In genomic region chr16:87316450-87316922, GRCh38 we compare ENCODE assay signal across 8 cellular contexts. TPM values are rescaled to one million over a fixed set of nuclear protein-coding genes. Genes with fewer than 3 reads are reported as not detected.
DNase-seq lines count a peak whose midpoint lies in the region; ATAC-seq and TF ChIP-seq lines count a peak whose summit lies in the region.

No MANE protein-coding gene starts in this region.

- 0 out of 2 replicates have a peak, but pooled peaks cover 4% of the 10 kb centered on the region for H3F3A ChIP-seq in MM.1S (ENCODE audit: insufficient read depth, low read length)

- no peak overlapping the region for H2AFZ ChIP-seq in MM.1S (ENCODE audit: low read length)

- H3K9ac ChIP-seq in MM.1S (ENCODE audit: low read length) (peak overlapping the region; percentile 95; the same call in 1 of the 2 replicates), duodenal mucosa (ENCODE audit: low read depth in 1 of 2, low read length in 2 of 2) (peak overlapping the region; percentile 73 to 93)

- no peaks in the 10 kb centered on the region for H3K9me2 ChIP-seq in MM.1S (replicated peaks; ENCODE audit: insufficient read depth, low read length)

- no peaks in the 10 kb centered on the region for H3K9me3 Mint-ChIP-seq in nephron progenitor cell

- peak overlapping the region; percentile 51 for H3K27ac Mint-ChIP-seq in nephron progenitor cell

- H3K36me3 Mint-ChIP-seq in nephron progenitor cell (ENCODE audit: low read depth), result no peaks in the 10 kb centered on the region

- ATAC-seq in HG02970 (IDR thresholded peaks at IDR 0.05; ENCODE audit: low FRiP score, unreplicated experiment), result no peak

- TF ChIP-seq CTCF in BE2C (IDR thresholded peaks at IDR 0.05; ENCODE audit: low read depth, low read length), result no peak
- no peak for TF ChIP-seq CTCF in MM.1S (IDR thresholded peaks at IDR 0.05; ENCODE audit: low read length)
- no peak for TF ChIP-seq CTCF in nephron progenitor cell (IDR thresholded peaks at IDR 0.05)

- H3K36me3 ChIP-seq in BE2C (no peaks in the 10 kb centered on the region), MM.1S (replicated peaks; ENCODE audit: insufficient read depth, low read length) (no peaks in the 10 kb centered on the region), duodenal mucosa (ENCODE audit: control insufficient read depth in 1 of 2, insufficient read depth in 2 of 2, low read length in 2 of 2) (peaks cover 0 to 8% of the 10 kb centered on the region in 2 donors)

- H3K4me1 Mint-ChIP-seq in nephron progenitor cell, result peaks cover 43% of the 10 kb centered on the region

- peaks cover 21% of the 10 kb centered on the region for H3K79me2 ChIP-seq in MM.1S (ENCODE audit: low read length)

- H3K4me2 ChIP-seq in MM.1S (ENCODE audit: low read depth, low read length), result peak overlapping the region; percentile 63; the same call in 1 of the 2 replicates

- no peak for DNase-seq in BE2C
- DNase-seq in MM.1S, result no peak
- no peak for DNase-seq in nephron progenitor cell
- DNase-seq in NCI-H1092 (lab: John Stamatoyannopoulos, UW), result no peak
- DNase-seq in stimulated activated CD4-positive, alpha-beta T cell treated with anti-CD3 and anti-CD28 coated beads, Interleukin-12 subunit alpha, Interleukin-12 subunit beta, amount 100 ng/mL, for 4 hours, result no peak
- no peak for DNase-seq in HCEC 1CT

- H4K20me1 ChIP-seq in MM.1S (ENCODE audit: insufficient read depth, low read length), result no peaks in the 10 kb centered on the region

- peak overlapping the region; percentile 97 for H3K4me3 ChIP-seq in BE2C (ENCODE audit: low read depth, low read length)
- H3K4me3 ChIP-seq in MM.1S (ENCODE audit: low read length), result peak overlapping the region; percentile 76
- peak overlapping the region; percentile 77 to 84 for H3K4me3 ChIP-seq in duodenal mucosa (ENCODE audit: low read depth in 1 of 2, low read length in 2 of 2)

- no peaks in the 10 kb centered on the region for H3K4me1 ChIP-seq in BE2C
- peaks cover 12% of the 10 kb centered on the region for H3K4me1 ChIP-seq in MM.1S (ENCODE audit: low read length)
- H3K4me1 ChIP-seq in duodenal mucosa (ENCODE audit: control insufficient read depth in 1 of 2, insufficient read depth in 2 of 2, low read length in 2 of 2), result peaks cover 10 to 13% of the 10 kb centered on the region in 2 donors

- H3K27me3 Mint-ChIP-seq in nephron progenitor cell (ENCODE audit: low read depth, poor library complexity), result peaks cover 3% of the 10 kb centered on the region

- H3K9me3 ChIP-seq in BE2C (peaks cover 3% of the 10 kb centered on the region; the same call in 1 of the 2 replicates), MM.1S (replicated peaks; ENCODE audit: insufficient read depth, low read length) (no peaks in the 10 kb centered on the region), duodenal mucosa (ENCODE audit: control insufficient read depth in 1 of 2, low read length in 2 of 2) (no peaks in the 10 kb centered on the region)

- no peaks in the 10 kb centered on the region for H3K27me3 ChIP-seq in BE2C
- H3K27me3 ChIP-seq in MM.1S (replicated peaks; ENCODE audit: insufficient read depth, low read length), result no peaks in the 10 kb centered on the region
- H3K27me3 ChIP-seq in duodenal mucosa (ENCODE audit: control insufficient read depth in 1 of 2, insufficient read depth in 2 of 2, low read length in 2 of 2), result no peaks in the 10 kb centered on the region

- peak overlapping the region; percentile 72; the same call in 1 of the 2 replicates for H3K27ac ChIP-seq in MM.1S (ENCODE audit: low read length)
- H3K27ac ChIP-seq in duodenal mucosa (ENCODE audit: low read depth, low read length), result no peak overlapping the region

- peak overlapping the region; percentile 94 for H3K4me3 Mint-ChIP-seq in nephron progenitor cell

RNA-seq across cellular contexts. Expression of gene C16orf95, which starts 0.7 kb away (rescaled TPM):
- polyA plus RNA-seq in BE2C (2012; ENCODE audit: insufficient read depth, insufficient read length, low read depth), result 3.1 TPM
